In the genomic region with DNA sequence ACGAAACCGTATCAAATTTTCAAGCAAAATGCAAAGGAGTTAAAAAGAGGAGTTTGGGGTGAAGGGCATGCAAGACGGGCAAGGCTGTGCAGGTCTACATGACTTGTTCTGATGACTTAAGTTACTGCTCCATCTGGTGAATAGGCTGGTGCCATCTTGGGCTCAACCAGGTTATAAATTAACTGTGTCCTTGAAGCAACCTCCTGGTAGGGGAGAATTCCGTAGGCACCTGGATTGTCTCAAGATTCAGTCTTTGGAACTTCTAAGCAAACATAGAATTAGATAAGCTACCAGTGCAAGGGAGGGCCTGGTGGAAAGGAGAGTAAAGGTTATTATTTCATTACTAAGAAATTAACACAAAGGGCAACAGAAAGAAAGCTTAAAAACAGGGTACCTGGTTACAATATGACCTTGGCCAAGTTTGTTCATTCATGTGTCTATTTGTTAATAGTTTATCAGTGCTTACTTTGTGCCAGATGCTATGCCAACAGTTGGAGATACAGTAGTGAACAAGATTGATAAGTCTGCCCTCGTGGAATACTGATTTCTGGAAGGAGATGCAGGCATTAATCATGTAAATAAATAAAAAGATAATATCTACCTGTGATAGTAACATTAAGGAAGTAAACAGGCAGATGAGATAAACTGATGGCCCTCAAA, we compare ENCODE assay signal across 11 cellular contexts.
"Had no signal": no experiment of that assay in that cellular context is flagged by ENCODE, and none has a peak within 500 bp of the region (broad histone marks: within the 10 kb centered on the region; RNA-seq: fewer than 3 reads in every experiment).

No MANE protein-coding gene starts in this region.

- H3K27me3 ChIP-seq: left lung, sigmoid colon had no signal

- H3K4me3 ChIP-seq: left lung, lower lobe of right lung, psoas muscle, sigmoid colon, skin epidermis had no signal

- H3K27ac ChIP-seq: foreskin keratinocyte, left lung, lower lobe of right lung, psoas muscle, sigmoid colon, skin epidermis had no signal

- ATAC-seq: foreskin keratinocyte, left lung, lower lobe of right lung, psoas muscle had no signal

- H3K36me3 ChIP-seq: left lung, lower lobe of right lung, sigmoid colon had no signal

- DNase-seq: erythroblast; foreskin keratinocyte; hippocampal formation; left lung; lower lobe of right lung; psoas muscle; sigmoid colon; stimulated activated CD4-positive, alpha-beta T cell treated with anti-CD3 and anti-CD28 coated beads, Interleukin-2, amount 100 ng/mL, for 48 hours; stimulated activated naive CD4-positive, alpha-beta T cell treated with Interleukin-2 at 50 U/mL for 16 hours; trophoblast cell had no signal

- H3K9me3 ChIP-seq: left lung, lower lobe of right lung, psoas muscle, sigmoid colon had no signal

- H3K4me1 ChIP-seq: foreskin keratinocyte, left lung, lower lobe of right lung, sigmoid colon had no signal
